In the genomic region with DNA sequence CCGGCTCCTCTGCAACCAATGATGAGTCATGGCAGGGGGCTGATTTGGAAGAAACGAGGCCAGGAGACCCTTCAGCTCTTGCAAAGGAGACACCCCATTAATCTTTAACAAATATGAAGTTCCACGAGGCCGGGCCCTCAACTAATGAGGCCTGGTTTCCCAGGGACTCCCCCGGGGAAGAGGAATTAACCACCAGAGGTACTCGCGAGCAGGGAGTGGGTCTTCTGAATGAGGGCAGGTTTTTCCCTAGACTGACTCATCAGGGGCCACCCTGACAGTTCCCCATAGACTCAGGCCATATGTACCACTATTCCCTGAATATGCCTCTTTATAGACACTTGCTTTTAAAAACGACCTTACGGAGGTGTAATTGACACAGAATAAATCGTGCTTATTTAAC, we compare ENCODE assay signal across 36 cellular contexts.
"Had no signal": no experiment of that assay in that cellular context is flagged by ENCODE, and none has a peak within 500 bp of the region (broad histone marks: within the 10 kb centered on the region; RNA-seq: fewer than 3 reads in every experiment).

No MANE protein-coding gene starts in this region.

- H3K36me3 ChIP-seq: adrenal gland, brain microvascular endothelial cell, breast epithelium, WERI-Rb-1 had no signal

- H3K4me1 Mint-ChIP-seq: activated B cell treated with CpG ODN at 0.5 μM for 24 hours; activated CD4-positive, alpha-beta T cell treated with anti-CD3 and anti-CD28 coated beads, Interleukin-2, amount 10 ng/mL, durations not matched to agents 24 days and 14 days; activated naive CD8-positive, alpha-beta T cell treated with anti-CD3 and anti-CD28 coated beads for 36 hours; activated T-helper 17 cell treated with anti-CD3 and anti-CD28 coated beads, Interleukin-2, amount 50 U/mL, for 72 hours had no signal

- H3K27me3 ChIP-seq: adrenal gland, body of pancreas, brain microvascular endothelial cell had no signal

- H3K27ac Mint-ChIP-seq: activated B cell treated with CpG ODN at 0.5 μM for 24 hours; activated CD4-positive, alpha-beta memory T cell treated with anti-CD3 and anti-CD28 coated beads for 36 hours; activated CD4-positive, alpha-beta T cell treated with anti-CD3 and anti-CD28 coated beads, Interleukin-2, amount 10 ng/mL, durations not matched to agents 24 days and 14 days; activated CD8-positive, alpha-beta T cell treated with anti-CD3 and anti-CD28 coated beads for 36 hours; activated naive CD4-positive, alpha-beta T cell treated with anti-CD3 and anti-CD28 coated beads for 36 hours; activated naive CD4-positive, alpha-beta T cell treated with anti-CD3 and anti-CD28 coated beads, Interleukin-2, amount 50 U/mL, for 72 hours; activated naive CD8-positive, alpha-beta T cell treated with anti-CD3 and anti-CD28 coated beads for 36 hours; activated T-cell treated with anti-CD3 and anti-CD28 coated beads, Interleukin-2, amount 50 U/mL, for 72 hours; activated T-helper 1 cell treated with anti-CD3 and anti-CD28 coated beads, Interleukin-12 subunit alpha, Interleukin-12 subunit beta, Interleukin-2, Interleukin-4 antibody, amounts not matched to agents 30 ng/mL and 10 ng/mL and 1 ng/mL, durations not matched to agents 14 hours and 24 hours and 36 hours; activated T-helper 17 cell treated with anti-CD3 and anti-CD28 coated beads, Interleukin-2, amount 50 U/mL, for 72 hours; T-helper 1 cell treated with Interleukin-12 subunit alpha and Interleukin-12 subunit beta and Interleukin-4 antibody, amounts not matched to agents 30 μg/mL and 1 μg/mL, for 36 hours; T-helper 2 cell treated with Interferon-gamma antibody and Interleukin-4, amounts not matched to agents 5 μg/mL and 100 μg/mL, for 36 hours had no signal

- FAIRE-seq: astrocyte had no signal

- H3K27ac ChIP-seq: adrenal gland, body of pancreas, brain microvascular endothelial cell, breast epithelium, WERI-Rb-1 had no signal

- H3K36me3 Mint-ChIP-seq: activated CD4-positive, alpha-beta memory T cell treated with anti-CD3 and anti-CD28 coated beads for 36 hours; activated naive CD8-positive, alpha-beta T cell treated with anti-CD3 and anti-CD28 coated beads for 36 hours had no signal

- H3K4me3 Mint-ChIP-seq: activated B cell treated with CpG ODN at 0.5 μM for 24 hours; activated CD4-positive, alpha-beta memory T cell treated with anti-CD3 and anti-CD28 coated beads for 36 hours; activated CD4-positive, alpha-beta T cell treated with anti-CD3 and anti-CD28 coated beads, Interleukin-2, amount 10 ng/mL, durations not matched to agents 24 days and 14 days; activated CD8-positive, alpha-beta T cell treated with anti-CD3 and anti-CD28 coated beads for 36 hours; activated naive CD4-positive, alpha-beta T cell treated with anti-CD3 and anti-CD28 coated beads for 36 hours; activated naive CD8-positive, alpha-beta T cell treated with anti-CD3 and anti-CD28 coated beads for 36 hours; activated T-cell treated with anti-CD3 and anti-CD28 coated beads, Interleukin-2, amount 50 U/mL, for 4 hours; activated T-cell treated with anti-CD3 and anti-CD28 coated beads, Interleukin-2, amount 50 U/mL, for 72 hours; activated T-helper 1 cell treated with anti-CD3 and anti-CD28 coated beads, Interleukin-12 subunit alpha, Interleukin-12 subunit beta, Interleukin-2, Interleukin-4 antibody, amounts not matched to agents 30 ng/mL and 10 ng/mL and 1 ng/mL, durations not matched to agents 14 hours and 24 hours and 36 hours; activated T-helper 17 cell treated with anti-CD3 and anti-CD28 coated beads, Interleukin-2, amount 50 U/mL, for 72 hours; T-helper 1 cell treated with Interleukin-12 subunit alpha and Interleukin-12 subunit beta and Interleukin-4 antibody, amounts not matched to agents 30 μg/mL and 1 μg/mL, for 36 hours; T-helper 2 cell treated with Interferon-gamma antibody and Interleukin-4, amounts not matched to agents 5 μg/mL and 100 μg/mL, for 36 hours had no signal

- H3K27me3 Mint-ChIP-seq: activated CD4-positive, alpha-beta T cell treated with anti-CD3 and anti-CD28 coated beads, Interleukin-2, amount 10 ng/mL, durations not matched to agents 24 days and 14 days had no signal

- ATAC-seq: activated CD8-positive, alpha-beta T cell treated with anti-CD3 and anti-CD28 coated beads for 36 hours; activated naive CD4-positive, alpha-beta T cell treated with anti-CD3 and anti-CD28 coated beads, Interleukin-2, amount 50 U/mL, for 72 hours; activated T-cell treated with anti-CD3 and anti-CD28 coated beads, Interleukin-2, amount 50 U/mL, for 4 hours; activated T-cell treated with anti-CD3 and anti-CD28 coated beads, Interleukin-2, amount 50 U/mL, for 72 hours; activated T-helper 17 cell treated with anti-CD3 and anti-CD28 coated beads, Interleukin-2, amount 50 U/mL, for 72 hours; body of pancreas had no signal

- H3K4me3 ChIP-seq: adrenal gland, body of pancreas, breast epithelium had no signal

- DNase-seq: activated B cell treated with CpG ODN at 0.5 μM for 24 hours; activated CD4-positive, alpha-beta memory T cell treated with anti-CD3 and anti-CD28 coated beads for 36 hours; activated CD4-positive, alpha-beta T cell treated with anti-CD3 and anti-CD28 coated beads for 4 hours; activated CD4-positive, alpha-beta T cell treated with anti-CD3 and anti-CD28 coated beads, Interleukin-2, amount 10 ng/mL, durations not matched to agents 24 days and 14 days; activated CD4-positive, alpha-beta T cell treated with anti-CD3 and anti-CD28 coated beads, Interleukin-2, amount 50 U/mL, for 1 hour; activated CD4-positive, alpha-beta T cell treated with anti-CD3 and anti-CD28 coated beads, Interleukin-2, amount 50 U/mL, for 4 hours; activated CD4-positive, CD25-positive, alpha-beta regulatory T cell treated with anti-CD3 and anti-CD28 coated beads, Interleukin-2, amount 50 U/mL, for 72 hours; activated CD8-positive, alpha-beta memory T cell treated with anti-CD3 and anti-CD28 coated beads, Interleukin-2, amount 50 U/mL, for 4 hours; activated CD8-positive, alpha-beta T cell treated with anti-CD3 and anti-CD28 coated beads for 36 hours; activated effector memory CD4-positive, alpha-beta T cell treated with anti-CD3 and anti-CD28 coated beads, Interleukin-2, amount 50 U/mL, for 16 hours; activated gamma-delta T cell treated with Interleukin-2 at 50 U/mL for 16 hours; activated naive CD4-positive, alpha-beta T cell; activated naive CD4-positive, alpha-beta T cell treated with anti-CD3 and anti-CD28 coated beads for 36 hours; activated naive CD4-positive, alpha-beta T cell treated with anti-CD3 and anti-CD28 coated beads, Interleukin-2, amount 50 U/mL, for 16 hours; activated naive CD8-positive, alpha-beta T cell treated with anti-CD3 and anti-CD28 coated beads for 36 hours; activated T-cell treated with anti-CD3 and anti-CD28 coated beads for 4 hours; activated T-cell treated with anti-CD3 and anti-CD28 coated beads, Interleukin-2, amount 50 U/mL, for 1 hour; activated T-cell treated with anti-CD3 and anti-CD28 coated beads, Interleukin-2, amount 50 U/mL, for 4 hours; activated T-cell treated with anti-CD3 and anti-CD28 coated beads, Interleukin-2, amount 50 U/mL, for 72 hours; adrenal gland; amniotic stem cell; aorta; body of pancreas; brain microvascular endothelial cell; central memory CD4-positive, alpha-beta T cell; T-helper 1 cell; T-helper 2 cell; T-helper 9 cell; WERI-Rb-1 had no signal

- H3K4me1 ChIP-seq: adrenal gland, body of pancreas, breast epithelium had no signal
